33 cellular contexts compared by ENCODE assay signal in genomic region chr1:28241633-28242241, GRCh38.
DNase-seq lines count a peak whose midpoint lies in the region; ATAC-seq and TF ChIP-seq lines count a peak whose summit lies in the region.
"Had no signal": no experiment of that assay in that cellular context is flagged by ENCODE, and none has a peak within 500 bp of the region (broad histone marks: within the 10 kb centered on the region; RNA-seq: fewer than 3 reads in every experiment).

No MANE protein-coding gene starts in this region.

- H3K27ac ChIP-seq in BLaER1 = no peak overlapping the region
- H3K27ac ChIP-seq in OCI-LY1 (ENCODE audit: low read depth, low read length, poor library complexity, severe bottlenecking) = peak overlapping the region; percentile 65
- H3K27ac ChIP-seq in epithelial cell of prostate = peak overlapping the region; percentile 70
- peak overlapping the region; percentile 2 for H3K27ac ChIP-seq in neutrophil
- H3K27ac ChIP-seq: A549, adrenal gland, body of pancreas, thoracic aorta had no signal

- H3K9me3 ChIP-seq in BLaER1 (no peaks in the 10 kb centered on the region), OCI-LY1 (ENCODE audit: low read length) (no peaks in the 10 kb centered on the region), neutrophil (no peaks in the 10 kb centered on the region)
- H3K9me3 ChIP-seq: A549, adrenal gland, body of pancreas, thoracic aorta had no signal

- H2AFZ ChIP-seq in OCI-LY1 (ENCODE audit: low read length) = no peak overlapping the region

- TF ChIP-seq CTCF in OCI-LY1 (IDR thresholded peaks at IDR 0.05; ENCODE audit: low read length) = no peak
- no peak for TF ChIP-seq CTCF in neutrophil (IDR thresholded peaks at IDR 0.05)

- H3K36me3 ChIP-seq in BLaER1 (peaks cover 43% of the 10 kb centered on the region), OCI-LY1 (ENCODE audit: insufficient read depth, low read length) (peaks cover 35% of the 10 kb centered on the region), neutrophil (peaks cover 3% of the 10 kb centered on the region)
- H3K36me3 ChIP-seq: adrenal gland, thoracic aorta had no signal

- no peaks in the 10 kb centered on the region for H3K9me2 ChIP-seq in OCI-LY1 (ENCODE audit: low read depth, low read length)

- H3K27me3 ChIP-seq in BLaER1 (no peaks in the 10 kb centered on the region), OCI-LY1 (ENCODE audit: insufficient read depth, low read length) (no peaks in the 10 kb centered on the region), neutrophil (no peaks in the 10 kb centered on the region)
- H3K27me3 ChIP-seq: adrenal gland, body of pancreas had no signal

- no peak overlapping the region for H3K9ac ChIP-seq in BLaER1
- no peak overlapping the region for H3K9ac ChIP-seq in OCI-LY1 (ENCODE audit: low read length)

- H3K4me3 ChIP-seq in BLaER1 = no peak overlapping the region
- no peak overlapping the region for H3K4me3 ChIP-seq in OCI-LY1 (ENCODE audit: low read depth, low read length, poor library complexity, severe bottlenecking)
- no peak overlapping the region for H3K4me3 ChIP-seq in neutrophil (ENCODE audit: low read depth in 1 of 2, low read length in 1 of 2)
- H3K4me3 ChIP-seq: A549, adrenal gland, body of pancreas, thoracic aorta had no signal

- H3K4me1 ChIP-seq in BLaER1 (peaks cover 60% of the 10 kb centered on the region), OCI-LY1 (ENCODE audit: insufficient read depth, low read length, severe bottlenecking) (peaks cover 73% of the 10 kb centered on the region), neutrophil (ENCODE audit: control insufficient read depth in 1 of 2, insufficient read depth in 1 of 2, low read depth in 1 of 2, low read length in 1 of 2) (peaks cover 58 to 61% of the 10 kb centered on the region in 2 experiments)

- H3K4me2 ChIP-seq in BLaER1 (0 out of 2 replicates have a peak overlapping the region, but pooled peaks have one; percentile 2), OCI-LY1 (ENCODE audit: low read length) (0 out of 2 replicates have a peak overlapping the region, but pooled peaks have one; percentile 11)
- H3K4me2 ChIP-seq: A549 had no signal

- ATAC-seq in GM19328 (IDR thresholded peaks at IDR 0.05; ENCODE audit: unreplicated experiment) (no peak), HG02588 (IDR thresholded peaks at IDR 0.05; ENCODE audit: unreplicated experiment) (no peak)
- ATAC-seq: A549; body of pancreas; CD8-positive, alpha-beta T cell; natural killer cell; PC-3; SK-N-SH treated with all-trans-retinoic acid at 6 μM for 48 hours had no signal

- peaks cover 9% of the 10 kb centered on the region for H3K79me2 ChIP-seq in OCI-LY1 (ENCODE audit: insufficient read depth, low read length)

- DNase-seq in epithelial cell of prostate (ENCODE audit: low read depth, low spot score) (peak; percentile 58), pons (ENCODE audit: low spot score) (no peak)
- DNase-seq in stimulated activated CD4-positive, alpha-beta T cell treated with anti-CD3 and anti-CD28 coated beads, Interleukin-12 subunit alpha, Interleukin-12 subunit beta, amount 100 ng/mL, for 4 hours = no peak
- DNase-seq: activated CD4-positive, alpha-beta memory T cell treated with anti-CD3 and anti-CD28 coated beads, Interleukin-2, amount 10 ng/mL, durations not matched to agents 7 days and 5 days; activated CD4-positive, alpha-beta T cell treated with anti-CD3 and anti-CD28 coated beads for 1 hour; activated CD8-positive, alpha-beta memory T cell treated with anti-CD3 and anti-CD28 coated beads, Interleukin-2, amount 50 U/mL, for 48 hours; activated naive CD4-positive, alpha-beta T cell treated with anti-CD3 and anti-CD28 coated beads, Interleukin-2, amount 10 ng/mL, durations not matched to agents 7 days and 5 days; adrenal gland; body of pancreas; CD8-positive, alpha-beta T cell; cerebellar nuclear complex; EL; GOT3; midbrain; natural killer cell; NCI-H1092; NCI-H187; NCI-H526; PC-3; retina; Right ventricle myocardium superior; small intestine; stimulated activated CD4-positive, alpha-beta T cell treated with anti-CD3 and anti-CD28 coated beads, Interleukin-1b, Interleukin-23, amount 100 ng/mL, for 48 hours; stimulated activated naive CD4-positive, alpha-beta T cell treated with Interleukin-2 at 50 U/mL for 16 hours; T-helper 2 cell had no signal

- no peaks in the 10 kb centered on the region for H4K20me1 ChIP-seq in BLaER1
- no peaks in the 10 kb centered on the region for H4K20me1 ChIP-seq in OCI-LY1 (ENCODE audit: insufficient read depth, low read length)

- H3F3A ChIP-seq in OCI-LY1 (ENCODE audit: insufficient read depth, low read length) = peaks cover 11% of the 10 kb centered on the region; the same call in 1 of the 2 replicates
